Comparison of ENCODE assay signal across 1 cellular context in the genomic region with DNA sequence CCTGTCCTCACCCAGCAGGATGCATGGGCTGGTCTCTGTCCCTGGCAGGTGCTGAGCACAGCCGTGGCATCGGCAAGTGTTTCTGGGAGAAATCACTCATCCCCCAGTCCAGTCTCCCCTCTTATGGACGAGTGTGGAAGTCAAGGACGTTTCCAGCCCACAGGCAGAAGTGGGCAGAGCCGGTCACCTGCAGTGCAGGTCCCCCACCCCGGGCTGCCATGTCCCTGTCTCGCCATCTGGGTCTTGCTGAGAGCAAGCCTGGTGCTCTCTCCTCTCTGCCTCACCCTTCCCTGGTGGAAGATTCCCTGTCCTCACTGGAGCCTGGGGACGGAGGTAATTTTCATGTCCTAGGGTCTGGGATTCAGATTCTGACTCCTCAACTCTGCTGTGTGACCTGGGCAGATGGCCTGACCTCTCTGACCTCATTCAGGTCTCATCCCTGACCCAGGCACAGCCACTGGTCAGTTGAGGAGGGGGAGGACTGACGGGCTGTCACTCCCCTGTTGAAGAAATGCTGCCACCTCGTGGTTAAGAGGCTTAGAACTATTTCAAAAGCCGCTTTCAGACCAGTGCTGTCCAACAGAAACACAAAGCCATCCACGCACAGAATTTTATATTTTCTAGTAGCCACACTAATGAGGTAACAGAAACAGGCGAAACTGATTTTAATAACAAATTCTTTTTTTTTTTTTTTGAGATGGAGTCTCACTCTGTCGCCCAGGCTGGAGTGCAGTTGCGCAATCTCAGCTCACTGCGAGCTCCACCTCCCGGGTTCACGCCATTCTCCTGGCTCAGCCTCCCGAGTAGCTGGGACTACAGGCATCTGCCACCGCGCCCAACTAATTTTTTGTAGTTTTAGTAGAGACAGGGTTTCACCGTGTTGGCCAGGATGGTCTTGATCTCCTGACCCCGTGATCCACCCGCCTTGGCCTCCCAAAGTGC.
TF ChIP-seq lines count a peak whose summit lies in the region.

No MANE protein-coding gene starts in this region.

TF ChIP-seq in endothelial cell of umbilical vein, 7 proteins besides CTCF, POLR2A, EP300 and RAD21 (continued from another document):
- TF ChIP-seq MAX (IDR thresholded peaks at IDR 0.05; ENCODE audit: insufficient read depth, insufficient read length), result no peak
- TF ChIP-seq MYC (IDR thresholded peaks at IDR 0.05; ENCODE audit: low read depth, low read length), result no peak
- TF ChIP-seq FOS (IDR thresholded peaks at IDR 0.05; ENCODE audit: borderline replicate concordance, insufficient read depth, low read length), result no peak
- no peak for TF ChIP-seq JUN (IDR thresholded peaks at IDR 0.05; ENCODE audit: borderline replicate concordance, insufficient read depth, insufficient read length, low read depth)
